1 cellular context compared by ENCODE assay signal in the genomic region with DNA sequence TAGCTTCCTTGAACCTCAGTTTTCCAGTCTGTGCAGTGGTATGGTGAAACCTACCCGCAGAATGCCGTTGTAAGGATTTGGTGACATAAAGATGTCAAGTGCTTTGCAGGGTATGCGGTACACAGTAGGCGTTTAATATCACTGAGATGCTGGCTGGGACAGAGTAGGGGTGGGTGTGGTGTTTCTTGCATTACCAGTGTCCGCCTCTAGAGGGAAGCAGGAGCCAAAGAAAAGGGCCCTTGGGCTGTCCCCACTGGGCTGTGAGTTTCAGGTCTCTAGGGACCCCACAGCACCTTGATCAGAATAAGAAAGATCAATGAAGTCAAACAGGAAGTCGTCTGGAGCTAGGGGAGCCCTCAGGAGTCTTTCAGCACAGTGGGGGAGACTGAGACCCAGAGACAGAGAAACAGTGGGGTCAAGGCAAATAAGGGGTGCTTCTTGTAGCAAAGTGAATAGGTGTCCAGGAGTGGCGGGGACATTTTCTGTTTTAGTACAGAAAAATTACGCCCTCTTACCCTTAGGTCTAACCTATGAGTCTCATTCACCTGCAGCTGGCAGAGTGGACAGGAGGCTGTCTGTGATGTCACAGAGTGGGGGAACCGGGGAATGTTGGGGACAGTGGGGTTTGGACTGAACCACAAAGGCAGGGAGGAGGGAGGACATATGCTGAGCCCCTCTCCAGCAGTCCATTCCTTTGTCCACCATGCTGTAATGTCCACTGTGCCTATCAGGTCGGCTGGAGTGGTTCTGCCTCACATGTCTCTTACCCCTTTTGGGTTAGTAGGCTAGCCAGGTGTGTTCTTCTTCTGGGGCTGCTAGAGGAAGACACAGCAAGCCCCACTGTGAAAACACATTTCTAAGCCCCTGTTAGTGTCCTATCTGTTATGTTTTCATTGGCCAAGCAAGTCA.
TF ChIP-seq lines count a peak whose summit lies in the region.

No MANE protein-coding gene starts in this region.

TF ChIP-seq in HEK293, 187 proteins besides CTCF, POLR2A, EP300 and RAD21 (continued from another document):
- TF ChIP-seq PATZ1 (tag by site-specific recombination; IDR thresholded peaks at IDR 0.05) (no peak), KLF16 (tag by site-specific recombination; IDR thresholded peaks at IDR 0.05) (no peak), ZNF561 (tag by site-specific recombination; IDR thresholded peaks at IDR 0.05; ENCODE audit: borderline replicate concordance) (no peak), ZBTB44 (tag by site-specific recombination; IDR thresholded peaks at IDR 0.05) (no peak), GLIS2 (tag by site-specific recombination; IDR thresholded peaks at IDR 0.05) (no peak), ZSCAN23 (tag by site-specific recombination; IDR thresholded peaks at IDR 0.05) (no peak), ZNF214 (tag by site-specific recombination; IDR thresholded peaks at IDR 0.05; ENCODE audit: borderline replicate concordance) (no peak), ZNF792 (tag by site-specific recombination; IDR thresholded peaks at IDR 0.05) (peak; percentile 91; the same call in 1 of the 2 replicates), ZNF624 (tag by site-specific recombination; IDR thresholded peaks at IDR 0.05) (no peak), ZNF654 (tag by site-specific recombination; IDR thresholded peaks at IDR 0.05; ENCODE audit: low read depth) (peak; percentile 62), ZNF585B (tag by site-specific recombination; IDR thresholded peaks at IDR 0.05) (no peak)
- TF ChIP-seq, protein P1, sequence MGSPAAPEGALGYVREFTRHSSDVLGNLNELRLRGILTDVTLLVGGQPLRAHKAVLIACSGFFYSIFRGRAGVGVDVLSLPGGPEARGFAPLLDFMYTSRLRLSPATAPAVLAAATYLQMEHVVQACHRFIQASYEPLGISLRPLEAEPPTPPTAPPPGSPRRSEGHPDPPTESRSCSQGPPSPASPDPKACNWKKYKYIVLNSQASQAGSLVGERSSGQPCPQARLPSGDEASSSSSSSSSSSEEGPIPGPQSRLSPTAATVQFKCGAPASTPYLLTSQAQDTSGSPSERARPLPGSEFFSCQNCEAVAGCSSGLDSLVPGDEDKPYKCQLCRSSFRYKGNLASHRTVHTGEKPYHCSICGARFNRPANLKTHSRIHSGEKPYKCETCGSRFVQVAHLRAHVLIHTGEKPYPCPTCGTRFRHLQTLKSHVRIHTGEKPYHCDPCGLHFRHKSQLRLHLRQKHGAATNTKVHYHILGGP (tag by site-specific recombination; IDR thresholded peaks at IDR 0.05): no peak
